In genomic region chr17:44522883-44523671, GRCh38 we compare ENCODE assay signal across 8 cellular contexts. TPM values are rescaled to one million over a fixed set of nuclear protein-coding genes. Genes with fewer than 3 reads are reported as not detected.
DNase-seq lines count a peak whose midpoint lies in the region; ATAC-seq and TF ChIP-seq lines count a peak whose summit lies in the region.

No MANE protein-coding gene starts in this region.

- H3K9me2 ChIP-seq in HCT116 (ENCODE audit: insufficient read depth): no peaks in the 10 kb centered on the region

- no peaks in the 10 kb centered on the region for H3K79me2 ChIP-seq in HCT116 (ENCODE audit: insufficient read depth, low read length)

- peak; percentile 80 to 90 (median 89) for TF ChIP-seq CTCF in HCT116 (IDR thresholded peaks at IDR 0.05 in 2 of 3, conservative IDR thresholded peaks at IDR 0.05 in 1 of 3; ENCODE audit: borderline replicate concordance in 1 of 3, insufficient read depth in 1 of 3, low read depth in 2 of 3, low read length in 2 of 3)

- H4K20me1 ChIP-seq in HCT116 (ENCODE audit: insufficient read depth): no peaks in the 10 kb centered on the region

- peak; percentile 93 for TF ChIP-seq RAD21 in HCT116 (IDR thresholded peaks at IDR 0.05; ENCODE audit: low read depth)

- POLR2A ChIA-PET in HCT116 (lab: Charles Lee): interaction anchor here (0.6 to 2.3 kb wide), 6 partner anchors 11 to 427 kb away, joined by 3 to 12 read pairs (median 4); partner anchors contain the start of gene GPATCH8

- no peak for TF ChIP-seq POLR2A in HCT116 (IDR thresholded peaks at IDR 0.05; ENCODE audit: borderline replicate concordance, extremely low read depth, insufficient read depth, insufficient read length)

- peaks cover 0 to 6% of the 10 kb centered on the region in 2 experiments; a peak in 1 of 4 replicates for H3K9me3 ChIP-seq in HCT116 (ENCODE audit: control insufficient read depth in 1 of 2, insufficient read depth in 1 of 2, low read depth in 1 of 2, low read length in 2 of 2)

- peak overlapping the region; percentile 56 for H2AFZ ChIP-seq in HCT116 (ENCODE audit: low read depth, low read length, poor library complexity, severe bottlenecking)

- ATAC-seq in HCT116 (peak; percentile 100), left ventricle myocardium superior (peak; percentile 87), HG03045 (IDR thresholded peaks at IDR 0.05; ENCODE audit: unreplicated experiment) (no peak)

- intact Hi-C loops in HCT116 (cut with micrococcal nuclease) (loop anchor here (1.0 to 10.0 kb wide), 3 partner anchors 76 to 308 kb away; partner anchors contain the start of gene UBTF), left ventricle myocardium superior (cut with micrococcal nuclease) (no loop called here)

- BruUV-seq in HCT116 (replicated peaks; lab: Mats Ljungman, UMichigan): no TSS peak

- no peak overlapping the region for H3K9ac ChIP-seq in HCT116 (ENCODE audit: low read length)

- CTCF ChIA-PET in HCT116 (lab: Charles Lee): interaction anchor here (0.6 to 2.7 kb wide), 31 partner anchors 10 to 579 kb away, joined by 3 to 24 read pairs (median 4); partner anchors contain the start of genes FAM171A2, FZD2 and GPATCH8

- RAD21 ChIA-PET in HCT116 (lab: Charles Lee; ENCODE audit: low non-redundant PET in 1 of 2, low total read pairs in 2 of 2, uncharacterized antibody in 2 of 2, unreplicated experiment in 2 of 2): interaction anchor here (0.8 to 1.0 kb wide), 3 partner anchors 11 to 120 kb away, joined by 3 to 5 read pairs (median 3); no protein-coding TSS in a partner anchor

- H3K4me3 ChIP-seq in HCT116 (replicated peaks in 1 of 2; ENCODE audit: low read depth in 1 of 2, low read length in 2 of 2): no peak overlapping the region

- peak overlapping the region; percentile 32 for H3K4me2 ChIP-seq in HCT116 (ENCODE audit: low read length)

- H3K27me3 ChIP-seq in HCT116 (ENCODE audit: insufficient read depth, low read length): no peaks in the 10 kb centered on the region

- peaks cover 0 to 8% of the 10 kb centered on the region in 2 experiments; a peak in 3 of 4 replicates for H3K4me1 ChIP-seq in HCT116 (ENCODE audit: control insufficient read depth in 1 of 2, insufficient read depth in 2 of 2, low read length in 2 of 2)

- no peak overlapping the region for H3K27ac ChIP-seq in HCT116 (ENCODE audit: low read depth, low read length)

- DNase-seq in AML-193 (lab: John Stamatoyannopoulos, UW): peak; percentile 80 to 85
- peak; percentile 69 for DNase-seq in HCT116 (ENCODE audit: low read depth, low spot score)
- DNase-seq in RPMI7951 (ENCODE audit: low read depth): peak; percentile 41
- peak; percentile 53 for DNase-seq in activated naive CD4-positive, alpha-beta T cell treated with anti-CD3 and anti-CD28 coated beads, Interleukin-2, amount 50 U/mL, for 16 hours
- DNase-seq in left ventricle myocardium superior: peak; percentile 81
- DNase-seq in stimulated activated CD4-positive, alpha-beta T cell treated with anti-CD3 and anti-CD28 coated beads, Interleukin-2, amount 100 ng/mL, for 24 hours: peak; percentile 65 to 75
- no peak for DNase-seq in DMS79 treated with DMSO at 0.1 percent for 48 hours (lab: John Stamatoyannopoulos, UW)

- no peaks in the 10 kb centered on the region for H3K36me3 ChIP-seq in HCT116 (ENCODE audit: control insufficient read depth in 1 of 2, insufficient read depth in 2 of 2, low read length in 2 of 2)

TF ChIP-seq in HCT116, 20 proteins besides CTCF, POLR2A, EP300 and RAD21:
- TF ChIP-seq EGR1 (IDR thresholded peaks at IDR 0.05; ENCODE audit: low read depth) (no peak), EZH2phosphoT487 (IDR thresholded peaks at IDR 0.05; ENCODE audit: borderline replicate concordance) (no peak), SRF (IDR thresholded peaks at IDR 0.05; ENCODE audit: low read depth) (no peak), ATF3 (IDR thresholded peaks at IDR 0.05) (no peak), ELF1 (IDR thresholded peaks at IDR 0.05; ENCODE audit: borderline replicate concordance, low read depth) (no peak), SIN3A (IDR thresholded peaks at IDR 0.05; ENCODE audit: low read depth) (no peak), ZFX (IDR thresholded peaks at IDR 0.05) (no peak), CEBPB (IDR thresholded peaks at IDR 0.05; ENCODE audit: low read depth) (no peak), FOSL1 (IDR thresholded peaks at IDR 0.05; ENCODE audit: low read depth) (no peak), MAX (IDR thresholded peaks at IDR 0.05) (no peak), ZBTB33 (IDR thresholded peaks at IDR 0.05; ENCODE audit: extremely low read depth, insufficient replicate concordance, low read length) (no peak), POLR2AphosphoS5 (IDR thresholded peaks at IDR 0.05; ENCODE audit: low read depth, low read length) (no peak)

RNA-seq across cellular contexts. Expression of gene GPATCH8, which starts 19.9 kb away (rescaled TPM):
- total RNA-seq in HCT116 (2021; ENCODE audit: unreplicated experiment) (28.7 TPM), left ventricle myocardium superior (19.8 TPM)
- polyA plus RNA-seq in HCT116 (2012): 13.0 and 13.5 TPM in 2 replicates
- total RNA-seq in RPMI7951 (2014; rRNA removed; shearing (Covaris generic)): 10.9 and 11.3 TPM in 2 replicates

RNA-seq across cellular contexts. Expression of gene FZD2, which starts 34.2 kb away (rescaled TPM):
- 12.8 TPM for total RNA-seq in HCT116 (2021; ENCODE audit: unreplicated experiment)
- 15.0 and 15.5 TPM in 2 replicates for polyA plus RNA-seq in HCT116 (2012)
- total RNA-seq in RPMI7951 (2014; rRNA removed; shearing (Covaris generic)): 4.7 and 6.6 TPM in 2 replicates
- 3.1 TPM for total RNA-seq in left ventricle myocardium superior
